In genomic region chr2:37456479-37456878, GRCh38 we compare ENCODE assay signal across 13 cellular contexts.
A peak's percentile ranks its signal among the peaks of the same experiment; 100 is the strongest.
DNase-seq lines count a peak whose midpoint lies in the region; ATAC-seq and TF ChIP-seq lines count a peak whose summit lies in the region.
"Had no signal": no experiment of that assay in that cellular context is flagged by ENCODE, and none has a peak within 500 bp of the region (broad histone marks: within the 10 kb centered on the region; RNA-seq: fewer than 3 reads in every experiment).

No MANE protein-coding gene starts in this region.

- H3K4me3 Mint-ChIP-seq in activated naive CD8-positive, alpha-beta T cell, result peak overlapping the region; percentile 48
- no peak overlapping the region for H3K4me3 Mint-ChIP-seq in activated T-helper 2 cell treated with anti-CD3 and anti-CD28 coated beads, Interferon-gamma antibody, Interleukin-2, Interleukin-4, amounts not matched to agents 10 μg/mL and 5 μg/mL and 100 μg/mL, durations not matched to agents 14 hours and 24 hours and 36 hours (ENCODE audit: low read depth)

- H3K4me1 Mint-ChIP-seq in activated naive CD8-positive, alpha-beta T cell (ENCODE audit: low read depth), result peaks cover 69% of the 10 kb centered on the region
- peaks cover 16% of the 10 kb centered on the region for H3K4me1 Mint-ChIP-seq in activated T-helper 2 cell treated with anti-CD3 and anti-CD28 coated beads, Interferon-gamma antibody, Interleukin-2, Interleukin-4, amounts not matched to agents 10 μg/mL and 5 μg/mL and 100 μg/mL, durations not matched to agents 14 hours and 24 hours and 36 hours (ENCODE audit: low read depth)

- no peak for TF ChIP-seq CTCF in psoas muscle (IDR thresholded peaks at IDR 0.05)
- TF ChIP-seq CTCF in dorsolateral prefrontal cortex (IDR thresholded peaks at IDR 0.05 in 54 of 56, conservative IDR thresholded peaks at IDR 0.05 in 2 of 56; ENCODE audit: low read depth in 1 of 56, partially characterized antibody in 56 of 56), result no peak

- no peak overlapping the region for H3K4me3 ChIP-seq in SJCRH30
- no peak overlapping the region for H3K4me3 ChIP-seq in psoas muscle
- H3K4me3 ChIP-seq in dorsolateral prefrontal cortex, result no peak overlapping the region

- intact Hi-C loops in psoas muscle (cut with DNase I), result no loop called here
- intact Hi-C loops in activated T-helper 2 cell treated with anti-CD3 and anti-CD28 coated beads, Interferon-gamma antibody, Interleukin-2, Interleukin-4, amounts not matched to agents 10 μg/mL and 5 μg/mL and 100 μg/mL, durations not matched to agents 14 hours and 24 hours and 36 hours (cut with micrococcal nuclease), result no loop called here
- intact Hi-C loops in dorsolateral prefrontal cortex (cut with DNase I), result no loop called here

- H3K27ac Mint-ChIP-seq in activated naive CD8-positive, alpha-beta T cell, result peak overlapping the region; percentile 89
- H3K27ac Mint-ChIP-seq in activated T-helper 2 cell treated with anti-CD3 and anti-CD28 coated beads, Interferon-gamma antibody, Interleukin-2, Interleukin-4, amounts not matched to agents 10 μg/mL and 5 μg/mL and 100 μg/mL, durations not matched to agents 14 hours and 24 hours and 36 hours, result no peak overlapping the region

- ATAC-seq in psoas muscle, result peak in 3 of 4 donors; percentile 33 to 76 (median 68)

- H3K27ac ChIP-seq in SJCRH30, result no peak overlapping the region
- H3K27ac ChIP-seq in psoas muscle, result no peak overlapping the region
- H3K27ac ChIP-seq in dorsolateral prefrontal cortex, result no peak overlapping the region
- H3K27ac ChIP-seq: 22Rv1, neutrophil had no signal

- no peaks in the 10 kb centered on the region for H3K27me3 ChIP-seq in SJCRH30
- no peaks in the 10 kb centered on the region for H3K27me3 ChIP-seq in psoas muscle (ENCODE audit: insufficient read depth in 3 of 3, low read length in 2 of 3)
- H3K27me3 ChIP-seq in dorsolateral prefrontal cortex, result no peaks in the 10 kb centered on the region
- H3K27me3 ChIP-seq: neutrophil had no signal

- H3K9me3 Mint-ChIP-seq in activated naive CD8-positive, alpha-beta T cell (ENCODE audit: low read depth), result peaks cover 6% of the 10 kb centered on the region
- no peaks in the 10 kb centered on the region for H3K9me3 Mint-ChIP-seq in activated T-helper 2 cell treated with anti-CD3 and anti-CD28 coated beads, Interferon-gamma antibody, Interleukin-2, Interleukin-4, amounts not matched to agents 10 μg/mL and 5 μg/mL and 100 μg/mL, durations not matched to agents 14 hours and 24 hours and 36 hours

- 0 to 18% (median 13%) methylated on average over 1 of the region's 1 CpG for WGBS in psoas muscle, 3 donors

- H3K4me1 ChIP-seq in SJCRH30, result peaks cover 20% of the 10 kb centered on the region
- no peaks in the 10 kb centered on the region for H3K4me1 ChIP-seq in psoas muscle

- H3K9me3 ChIP-seq in SJCRH30 (replicated peaks) (no peaks in the 10 kb centered on the region), psoas muscle (no peaks in the 10 kb centered on the region)
- H3K9me3 ChIP-seq: neutrophil had no signal

- H3K27me3 Mint-ChIP-seq in activated naive CD8-positive, alpha-beta T cell, result no peaks in the 10 kb centered on the region
- H3K27me3 Mint-ChIP-seq in activated T-helper 2 cell treated with anti-CD3 and anti-CD28 coated beads, Interferon-gamma antibody, Interleukin-2, Interleukin-4, amounts not matched to agents 10 μg/mL and 5 μg/mL and 100 μg/mL, durations not matched to agents 14 hours and 24 hours and 36 hours (ENCODE audit: low read depth), result no peaks in the 10 kb centered on the region

- H3K36me3 Mint-ChIP-seq in activated naive CD8-positive, alpha-beta T cell, result peaks cover 6% of the 10 kb centered on the region
- H3K36me3 Mint-ChIP-seq in activated T-helper 2 cell treated with anti-CD3 and anti-CD28 coated beads, Interferon-gamma antibody, Interleukin-2, Interleukin-4, amounts not matched to agents 10 μg/mL and 5 μg/mL and 100 μg/mL, durations not matched to agents 14 hours and 24 hours and 36 hours (ENCODE audit: low read depth), result peaks cover 3% of the 10 kb centered on the region

- H3K36me3 ChIP-seq in SJCRH30 (no peaks in the 10 kb centered on the region), psoas muscle (ENCODE audit: insufficient read depth in 1 of 2, low read depth in 1 of 2) (no peaks in the 10 kb centered on the region)
- H3K36me3 ChIP-seq: neutrophil had no signal

- peak; percentile 34 for DNase-seq in DMS 273 (lab: John Stamatoyannopoulos, UW; ENCODE audit: unreplicated experiment)
- no peak for DNase-seq in DMS 273 treated with DMSO at 0.1 percent for 48 hours (lab: John Stamatoyannopoulos, UW)
- DNase-seq in SJCRH30, result peak; percentile 62 to 77
- DNase-seq in psoas muscle, result peak in 1 of 2 donors; percentile 42
- DNase-seq in NK-92 (lab: John Stamatoyannopoulos, UW; ENCODE audit: unreplicated experiment), result no peak
- no peak for DNase-seq in activated T-helper 2 cell treated with anti-CD3 and anti-CD28 coated beads, Interferon-gamma antibody, Interleukin-2, Interleukin-4, amounts not matched to agents 10 μg/mL and 5 μg/mL and 100 μg/mL, durations not matched to agents 14 hours and 24 hours and 36 hours (ENCODE audit: low spot score)
- DNase-seq in dorsolateral prefrontal cortex, result no peak
- DNase-seq: caudate nucleus, NCI-H2029, T1000 had no signal

Comparison
In these comparisons a context has a peak if more than half of its experiments do, and no peak if none do; other contexts are left out.
1. DNase-seq: peak in DMS 273 (single experiment) and SJCRH30 (2 of 2); none in DMS 273 treated with DMSO at 0.1 percent for 48 hours (single experiment), NK-92 (single experiment), activated T-helper 2 cell treated with anti-CD3 and anti-CD28 coated beads, Interferon-gamma antibody, Interleukin-2, Interleukin-4, amounts not matched to agents 10 μg/mL and 5 μg/mL and 100 μg/mL, durations not matched to agents 14 hours and 24 hours and 36 hours (single experiment) and dorsolateral prefrontal cortex (0 of 10).